Comparison of ENCODE assay signal across 8 cellular contexts in the genomic region with DNA sequence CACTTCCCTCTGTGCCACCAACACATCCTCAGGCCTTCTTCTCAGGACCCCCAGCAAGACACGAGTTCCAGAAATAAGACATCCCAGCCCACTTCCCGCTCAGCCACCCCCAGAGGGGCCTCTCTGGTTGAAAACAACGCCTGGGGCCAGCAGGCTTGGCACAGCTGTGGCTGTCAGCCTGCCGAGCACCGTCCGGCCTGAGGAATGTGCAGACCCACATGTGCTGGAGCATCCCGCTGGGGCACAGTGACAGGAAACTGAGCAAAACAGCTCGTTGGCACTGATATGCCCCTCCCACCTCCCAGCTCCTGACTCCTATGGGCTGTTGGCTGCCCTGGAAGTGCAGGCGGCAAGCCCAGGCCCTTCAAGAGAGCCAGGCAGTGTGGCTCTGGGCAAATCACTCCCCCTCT. TPM values are rescaled to one million over a fixed set of nuclear protein-coding genes. Genes with fewer than 3 reads are reported as not detected.
A peak's percentile ranks its signal among the peaks of the same experiment; 100 is the strongest.
DNase-seq lines count a peak whose midpoint lies in the region; ATAC-seq and TF ChIP-seq lines count a peak whose summit lies in the region.

No MANE protein-coding gene starts in this region.

- H3K27me3 ChIP-seq in A673 (replicated peaks; ENCODE audit: insufficient read depth, low read depth, low read length, poor library complexity) (no peaks in the 10 kb centered on the region), ovary (no peaks in the 10 kb centered on the region)

- BruUV-seq in A673 (replicated peaks; lab: Mats Ljungman, UMichigan), result no TSS peak

- H3K36me3 ChIP-seq in A673 (ENCODE audit: insufficient read depth, low read length, poor library complexity, severe bottlenecking) (no peaks in the 10 kb centered on the region), ovary (no peaks in the 10 kb centered on the region)

- H3K27ac ChIP-seq in A673 (ENCODE audit: low read depth, low read length, poor library complexity, severe bottlenecking) (peak overlapping the region; percentile 68), ovary (peak overlapping the region in 1 of 2 donors; percentile 71)

- no peak for ATAC-seq in HG02884 (IDR thresholded peaks at IDR 0.05; ENCODE audit: unreplicated experiment)

- no peak for TF ChIP-seq EP300 in ovary (IDR thresholded peaks at IDR 0.05)

- CTCF ChIA-PET in A673 (lab: Charles Lee), result interaction anchor here (0.6 to 1.1 kb wide), 2 partner anchors 12 to 63 kb away, joined by 3 to 4 read pairs; no protein-coding TSS in a partner anchor

- POLR2A ChIA-PET in A673 (lab: Charles Lee; ENCODE audit: low non-redundant PET), result no interaction called here

- TF ChIP-seq CTCF in A673 (conservative IDR thresholded peaks at IDR 0.05; ENCODE audit: low read depth, low read length) (no peak), GM12864 (IDR thresholded peaks at IDR 0.05; ENCODE audit: low read depth, low read length, missing control alignments) (no peak), fibroblast of pulmonary artery (IDR thresholded peaks at IDR 0.05; ENCODE audit: low read length, missing control alignments) (no peak), ovary (IDR thresholded peaks at IDR 0.05) (no peak)

- TF ChIP-seq POLR2A in ovary (IDR thresholded peaks at IDR 0.05), result no peak

- H3K4me3 ChIP-seq in A673 (ENCODE audit: low read depth, low read length, poor library complexity, severe bottlenecking), result peak overlapping the region; percentile 55
- H3K4me3 ChIP-seq in GM12864 (ENCODE audit: low read depth, low read length), result peak overlapping the region; percentile 66
- H3K4me3 ChIP-seq in fibroblast of pulmonary artery (replicated peaks; ENCODE audit: low read depth, low read length), result peak overlapping the region; percentile 59
- peak overlapping the region; percentile 53 for H3K4me3 ChIP-seq in ovary

- peaks cover 54% of the 10 kb centered on the region for H3K4me1 ChIP-seq in A673 (ENCODE audit: insufficient read depth, low read length, poor library complexity, severe bottlenecking)
- H3K4me1 ChIP-seq in ovary (ENCODE audit: insufficient read depth), result peaks cover 27% of the 10 kb centered on the region

- H3K9me3 ChIP-seq in A673 (ENCODE audit: low read depth, low read length, poor library complexity, severe bottlenecking) (no peaks in the 10 kb centered on the region), ovary (no peaks in the 10 kb centered on the region)

- peak; percentile 90 for DNase-seq in A673 (ENCODE audit: low spot score)
- no peak for DNase-seq in GM12864 (ENCODE audit: low read depth)
- DNase-seq in UCSD-AML1 (lab: John Stamatoyannopoulos, UW; ENCODE audit: unreplicated experiment), result peak; percentile 66
- DNase-seq in fibroblast of pulmonary artery (ENCODE audit: low read depth), result peak; percentile 48
- peak; percentile 54 to 67 (median 61) for DNase-seq in ovary
- DNase-seq in SHP77 treated with DMSO at 0.1 percent for 48 hours (lab: John Stamatoyannopoulos, UW), result no peak
- DNase-seq in NCI-H226, result no peak

- WGBS in ovary, 3 donors, result 18 to 24% (median 20%) methylated on average over 9 of the region's 9 CpGs

- intact Hi-C loops in A673 (cut with micrococcal nuclease; ENCODE audit: unreplicated experiment) (no loop called here), ovary (cut with DNase I) (no loop called here)

RNA-seq across cellular contexts. Expression of gene SYNE3, which starts 1.4 kb away (rescaled TPM):
- total RNA-seq in A673 (2021) (6.3 and 6.4 TPM in 2 replicates), ovary (10 to 100 TPM in 5 of 7 donors, 1 to 10 TPM in 2; 6.4 to 26.0 (median 14.9) TPM)
- 1 to 10 TPM; 3.7 to 5.1 TPM for polyA plus RNA-seq in ovary

RNA-seq across cellular contexts. Expression of gene GLRX5, which starts 19.8 kb away (rescaled TPM):
- 63.5 and 68.8 TPM in 2 replicates for total RNA-seq in A673 (2021)
- total RNA-seq in ovary, result 10 to 100 TPM; 38.0 to 49.2 (median 41.7) TPM
- 100 to 1,000 TPM in 1 of 2 donors, 10 to 100 TPM in 1; 52.6 to 105 TPM for polyA plus RNA-seq in ovary

Comparison
In these comparisons a context has a peak if more than half of its experiments do, and no peak if none do; other contexts are left out.
1. DNase-seq: peak in A673 (single experiment), UCSD-AML1 (single experiment), fibroblast of pulmonary artery (single experiment) and ovary (5 of 5); none in GM12864 (single experiment), SHP77 treated with DMSO at 0.1 percent for 48 hours (single experiment) and NCI-H226 (single experiment).
2. Peak in every context shown above with its lines, with median percentiles within 50 percentile points of each other: H3K4me3 ChIP-seq.